In genomic region chr7:157336383-157337315, GRCh38 we compare ENCODE assay signal across 1 cellular context.
TF ChIP-seq lines count a peak whose summit lies in the region.

DNAJB6 (plus strand) TSS chr7:157337004; CDS start chr7:157358573, 21,569 bp downstream.

TF ChIP-seq in HepG2, 621 proteins besides CTCF, POLR2A, EP300 and RAD21 (continued from another document and continues in another):
- TF ChIP-seq SNAPC4 (CRISPR knock-in tag; IDR thresholded peaks at IDR 0.05) (no peak), CBX1 (IDR thresholded peaks at IDR 0.05; ENCODE audit: low read depth) (no peak), ZNF432 (CRISPR knock-in tag; IDR thresholded peaks at IDR 0.05; ENCODE audit: borderline replicate concordance) (no peak), SP2 (CRISPR knock-in tag; IDR thresholded peaks at IDR 0.05) (peak; percentile 44), SIX4 (CRISPR knock-in tag; IDR thresholded peaks at IDR 0.05) (0 out of 2 replicates have a peak, but pooled peaks have one; percentile 23), CENPBD1 (CRISPR knock-in tag; IDR thresholded peaks at IDR 0.05; ENCODE audit: borderline replicate concordance, low read depth) (no peak), SP5 (CRISPR knock-in tag; IDR thresholded peaks at IDR 0.05; ENCODE audit: borderline replicate concordance, low read depth) (peak; percentile 59; the same call in 1 of the 2 replicates), RFXANK (CRISPR knock-in tag; IDR thresholded peaks at IDR 0.05) (no peak), ZNF460 (CRISPR knock-in tag; IDR thresholded peaks at IDR 0.05; ENCODE audit: borderline replicate concordance) (no peak), ZFP36L1 (CRISPR knock-in tag; IDR thresholded peaks at IDR 0.05) (no peak), RBFOX2 (IDR thresholded peaks at IDR 0.05; ENCODE audit: low read depth, low read length) (peak; percentile 88), ZNF513 (CRISPR knock-in tag; conservative IDR thresholded peaks at IDR 0.05) (no peak), SAP130 (CRISPR knock-in tag; IDR thresholded peaks at IDR 0.05; ENCODE audit: low read depth) (peak; percentile 79), NCOA5 (CRISPR knock-in tag; IDR thresholded peaks at IDR 0.05) (no peak), ZNF576 (CRISPR knock-in tag; IDR thresholded peaks at IDR 0.05) (no peak), ZNF280B (CRISPR knock-in tag; IDR thresholded peaks at IDR 0.05; ENCODE audit: borderline replicate concordance) (no peak), ZNF142 (CRISPR knock-in tag; IDR thresholded peaks at IDR 0.05) (peak; percentile 23; the same call in 1 of the 2 replicates), BRD4 (CRISPR knock-in tag; IDR thresholded peaks at IDR 0.05) (peak; percentile 56; the same call in 1 of the 2 replicates), ZFP36 (IDR thresholded peaks at IDR 0.05; ENCODE audit: borderline replicate concordance, low read depth, low read length, partially characterized antibody) (no peak), BORCS8-MEF2B (CRISPR knock-in tag; IDR thresholded peaks at IDR 0.05) (no peak), LBX2 (CRISPR knock-in tag; IDR thresholded peaks at IDR 0.05; ENCODE audit: borderline replicate concordance) (no peak), MXD3 (CRISPR knock-in tag; IDR thresholded peaks at IDR 0.05) (peak; percentile 62; the same call in 1 of the 2 replicates), FOXO4 (CRISPR knock-in tag; conservative IDR thresholded peaks at IDR 0.05) (no peak), ZNF577 (CRISPR knock-in tag; IDR thresholded peaks at IDR 0.05; ENCODE audit: borderline replicate concordance, low read depth) (no peak), ZNF251 (CRISPR knock-in tag; IDR thresholded peaks at IDR 0.05) (no peak), ZSCAN31 (CRISPR knock-in tag; IDR thresholded peaks at IDR 0.05; ENCODE audit: low read depth) (peak; percentile 74; the same call in 1 of the 2 replicates), RXRB (CRISPR knock-in tag; IDR thresholded peaks at IDR 0.05; ENCODE audit: borderline replicate concordance) (peak; percentile 60; the same call in 1 of the 2 replicates), CREBL2 (CRISPR knock-in tag; IDR thresholded peaks at IDR 0.05; ENCODE audit: borderline replicate concordance) (no peak), SSRP1 (CRISPR knock-in tag; IDR thresholded peaks at IDR 0.05) (no peak), ZNF713 (CRISPR knock-in tag; IDR thresholded peaks at IDR 0.05) (no peak), FOXP4 (CRISPR knock-in tag; IDR thresholded peaks at IDR 0.05) (peak; percentile 52; the same call in 1 of the 2 replicates), ZNF792 (CRISPR knock-in tag; IDR thresholded peaks at IDR 0.05) (0 out of 2 replicates have a peak, but pooled peaks have one; percentile 60), KAT2B (IDR thresholded peaks at IDR 0.05; ENCODE audit: borderline replicate concordance, low read depth, low read length) (no peak), GABPA (IDR thresholded peaks at IDR 0.05; ENCODE audit: low read depth, low read length) (peak; percentile 90), GABPA (CRISPR knock-in tag; IDR thresholded peaks at IDR 0.05; ENCODE audit: low read depth) (peak; percentile 91), MEIS2 (CRISPR knock-in tag; IDR thresholded peaks at IDR 0.05) (0 out of 2 replicates have a peak, but pooled peaks have one; percentile 41), HNRNPUL1 (IDR thresholded peaks at IDR 0.05; ENCODE audit: low read depth, low read length) (no peak), POGZ (CRISPR knock-in tag; IDR thresholded peaks at IDR 0.05) (0 out of 2 replicates have a peak, but pooled peaks have one; percentile 16), HOXA7 (CRISPR knock-in tag; IDR thresholded peaks at IDR 0.05) (no peak), ZNF850 (CRISPR knock-in tag; conservative IDR thresholded peaks at IDR 0.05) (no peak), ZNF143 (CRISPR knock-in tag; IDR thresholded peaks at IDR 0.05) (peak; percentile 31; the same call in 1 of the 2 replicates), CC2D1A (CRISPR knock-in tag; IDR thresholded peaks at IDR 0.05) (no peak)
